ENCODE assay signal across 29 cellular contexts in genomic region chr5:174785120-174785680, GRCh38.
"Had no signal": no experiment of that assay in that cellular context is flagged by ENCODE, and none has a peak within 500 bp of the region (broad histone marks: within the 10 kb centered on the region; RNA-seq: fewer than 3 reads in every experiment).

No MANE protein-coding gene starts in this region.

- H3K4me3 ChIP-seq: stomach, suprapubic skin, testis, thoracic aorta, thyroid gland, tibial artery, tibial nerve, transverse colon, upper lobe of left lung, upper lobe of right lung, uterus, vagina had no signal

- H3K27ac Mint-ChIP-seq: stimulated activated effector memory CD8-positive, alpha-beta T cell treated with anti-CD3 and anti-CD28 coated beads, Interleukin-12 subunit alpha, Interleukin-12 subunit beta, amount 100 ng/mL, for 72 hours; stimulated activated memory B cell treated with anti-CD40 and anti-IgM and Interleukin-4, amounts not matched to agents 10 μg/mL and 1 μg/mL and 100 μg/mL, for 72 hours; stimulated activated naive B cell treated with anti-CD40 and anti-IgM and Interleukin-4, amounts not matched to agents 10 μg/mL and 1 μg/mL and 100 μg/mL, for 72 hours; stimulated activated naive CD8-positive, alpha-beta T cell treated with anti-CD3 and anti-CD28 coated beads, Interleukin-15, amount 100 ng/mL, for 72 hours; stimulated activated naive CD8-positive, alpha-beta T cell treated with anti-CD3 and anti-CD28 coated beads, Interleukin-15, Interleukin-2, amounts not matched to agents 100 ng/mL and 50 ng/mL, for 24 hours; type B pancreatic cell had no signal

- H3K4me3 Mint-ChIP-seq: stimulated activated effector memory CD8-positive, alpha-beta T cell treated with anti-CD3 and anti-CD28 coated beads, Interleukin-12 subunit alpha, Interleukin-12 subunit beta, amount 100 ng/mL, for 72 hours; stimulated activated memory B cell treated with anti-CD40 and anti-IgM and Interleukin-4, amounts not matched to agents 10 μg/mL and 1 μg/mL and 100 μg/mL, for 72 hours; stimulated activated naive B cell treated with anti-CD40 and anti-IgM and Interleukin-4, amounts not matched to agents 10 μg/mL and 1 μg/mL and 100 μg/mL, for 72 hours; stimulated activated naive CD8-positive, alpha-beta T cell treated with anti-CD3 and anti-CD28 coated beads, Interleukin-15, amount 100 ng/mL, for 72 hours; stimulated activated naive CD8-positive, alpha-beta T cell treated with anti-CD3 and anti-CD28 coated beads, Interleukin-15, Interleukin-2, amounts not matched to agents 100 ng/mL and 50 ng/mL, for 24 hours; type B pancreatic cell had no signal

- H3K27me3 Mint-ChIP-seq: stimulated activated memory B cell treated with anti-CD40 and anti-IgM and Interleukin-4, amounts not matched to agents 10 μg/mL and 1 μg/mL and 100 μg/mL, for 72 hours; stimulated activated naive B cell treated with anti-CD40 and anti-IgM and Interleukin-4, amounts not matched to agents 10 μg/mL and 1 μg/mL and 100 μg/mL, for 72 hours; stimulated activated naive CD8-positive, alpha-beta T cell treated with anti-CD3 and anti-CD28 coated beads, Interleukin-15, amount 100 ng/mL, for 72 hours; type B pancreatic cell had no signal

- H3K36me3 Mint-ChIP-seq: stimulated activated effector memory CD8-positive, alpha-beta T cell treated with anti-CD3 and anti-CD28 coated beads, Interleukin-12 subunit alpha, Interleukin-12 subunit beta, amount 100 ng/mL, for 72 hours; stimulated activated naive B cell treated with anti-CD40 and anti-IgM and Interleukin-4, amounts not matched to agents 10 μg/mL and 1 μg/mL and 100 μg/mL, for 72 hours; type B pancreatic cell had no signal

- H3K4me1 ChIP-seq: stomach, suprapubic skin, testis, thyroid gland, tibial artery, tibial nerve, transverse colon, upper lobe of left lung, upper lobe of right lung, uterus, vagina had no signal

- DNase-seq: stimulated activated CD4-positive, alpha-beta T cell treated with anti-CD3 and anti-CD28 coated beads, Interleukin-2, amount 100 ng/mL, for 48 hours; stimulated activated CD4-positive, alpha-beta T cell treated with anti-CD3 and anti-CD28 coated beads, Interleukin-4, amount 100 ng/mL, for 1 hour; stimulated activated CD4-positive, alpha-beta T cell treated with anti-CD3 and anti-CD28 coated beads, Interleukin-4, amount 100 ng/mL, for 24 hours; stimulated activated CD4-positive, alpha-beta T cell treated with anti-CD3 and anti-CD28 coated beads, Interleukin-4, amount 100 ng/mL, for 4 hours; stimulated activated CD8-positive, alpha-beta memory T cell treated with anti-CD3 and anti-CD28 coated beads, Interleukin-4, amount 100 ng/mL, for 48 hours; stimulated activated naive B cell treated with anti-CD40 and anti-IgM and Interleukin-4, amounts not matched to agents 10 μg/mL and 1 μg/mL and 100 μg/mL, for 72 hours; stimulated activated naive CD4-positive, alpha-beta T cell; stimulated activated naive CD4-positive, alpha-beta T cell treated with Interleukin-2 at 50 U/mL for 16 hours; stimulated activated naive CD8-positive, alpha-beta T cell treated with anti-CD3 and anti-CD28 coated beads, Interleukin-15, amount 100 ng/mL, for 72 hours; stimulated activated naive CD8-positive, alpha-beta T cell treated with anti-CD3 and anti-CD28 coated beads, Interleukin-15, Interleukin-2, amounts not matched to agents 100 U/mL and 50 U/mL, for 24 hours; stomach; substantia nigra; testis; thyroid gland; tibial artery; transverse colon; trophoblast cell; upper lobe of left lung; upper lobe of right lung; uterus had no signal

- H3K36me3 ChIP-seq: stomach, suprapubic skin, thoracic aorta, thyroid gland, tibial artery, tibial nerve, transverse colon, upper lobe of left lung, upper lobe of right lung, uterus, vagina had no signal

- H3K27ac ChIP-seq: stomach, suprapubic skin, testis, thoracic aorta, thyroid gland, tibial artery, tibial nerve, transverse colon, upper lobe of left lung, upper lobe of right lung, uterus, vagina had no signal

- ATAC-seq: stimulated activated effector memory CD8-positive, alpha-beta T cell treated with anti-CD3 and anti-CD28 coated beads, Interleukin-12 subunit alpha, Interleukin-12 subunit beta, amount 100 ng/mL, for 72 hours; stimulated activated memory B cell treated with anti-CD40 and anti-IgM and Interleukin-4, amounts not matched to agents 10 μg/mL and 1 μg/mL and 100 μg/mL, for 72 hours; stimulated activated naive B cell treated with anti-CD40 and anti-IgM and Interleukin-4, amounts not matched to agents 10 μg/mL and 1 μg/mL and 100 μg/mL, for 72 hours; stimulated activated naive CD8-positive, alpha-beta T cell treated with anti-CD3 and anti-CD28 coated beads, Interleukin-15, amount 100 ng/mL, for 72 hours; stimulated activated naive CD8-positive, alpha-beta T cell treated with anti-CD3 and anti-CD28 coated beads, Interleukin-15, Interleukin-2, amounts not matched to agents 100 U/mL and 50 U/mL, for 24 hours; upper lobe of right lung had no signal

- FAIRE-seq: urothelium cell line had no signal

- H3K4me1 Mint-ChIP-seq: stimulated activated effector memory CD8-positive, alpha-beta T cell treated with anti-CD3 and anti-CD28 coated beads, Interleukin-12 subunit alpha, Interleukin-12 subunit beta, amount 100 ng/mL, for 72 hours; stimulated activated memory B cell treated with anti-CD40 and anti-IgM and Interleukin-4, amounts not matched to agents 10 μg/mL and 1 μg/mL and 100 μg/mL, for 72 hours; stimulated activated naive B cell treated with anti-CD40 and anti-IgM and Interleukin-4, amounts not matched to agents 10 μg/mL and 1 μg/mL and 100 μg/mL, for 72 hours; stimulated activated naive CD8-positive, alpha-beta T cell treated with anti-CD3 and anti-CD28 coated beads, Interleukin-15, amount 100 ng/mL, for 72 hours had no signal

- H3K9me3 ChIP-seq: suprapubic skin, testis, thoracic aorta, thyroid gland, transverse colon, upper lobe of right lung, uterus had no signal
